Comparison of ENCODE assay signal across 8 cellular contexts in the genomic region with DNA sequence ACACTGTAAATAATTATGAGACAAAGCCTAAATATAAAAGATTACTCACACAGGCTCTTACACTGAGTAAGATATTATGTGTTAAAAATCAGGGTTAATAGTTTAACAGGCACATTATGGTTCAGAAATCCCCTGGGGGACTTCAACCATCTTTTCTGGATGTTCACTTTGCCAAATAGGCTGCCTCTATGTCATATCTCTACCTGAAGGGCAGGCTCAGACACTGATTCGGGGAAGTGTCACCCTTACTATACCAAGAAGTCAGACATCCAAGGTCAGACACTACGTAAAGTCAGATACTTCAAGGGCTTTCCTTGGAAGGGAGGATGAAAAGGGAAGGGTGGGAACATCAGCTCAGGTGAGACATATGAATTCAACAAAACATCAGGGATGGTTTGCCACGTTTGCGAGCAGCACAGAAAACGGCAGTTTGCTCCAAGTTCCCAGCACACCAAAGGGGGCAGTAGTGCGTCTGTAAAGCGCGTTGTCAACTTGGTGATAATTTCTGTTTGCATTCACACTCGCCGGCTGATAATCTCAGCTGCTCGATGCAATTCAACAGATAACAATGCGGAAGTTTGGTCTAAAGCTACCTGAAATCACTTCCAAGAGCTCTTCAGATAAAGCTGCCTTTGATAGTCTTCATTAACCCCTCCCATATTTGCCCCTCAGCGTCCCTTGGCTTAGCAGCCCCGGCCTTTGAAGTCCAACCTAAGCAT. TPM values are rescaled to one million over a fixed set of nuclear protein-coding genes. Genes with fewer than 3 reads are reported as not detected.
DNase-seq lines count a peak whose midpoint lies in the region; ATAC-seq and TF ChIP-seq lines count a peak whose summit lies in the region.

No MANE protein-coding gene starts in this region.

- H3K27me3 ChIP-seq in breast epithelium (no peaks in the 10 kb centered on the region), spleen (replicated peaks in 1 of 7) (no peaks in the 10 kb centered on the region)

- H3K36me3 ChIP-seq in breast epithelium (no peaks in the 10 kb centered on the region), spleen (no peaks in the 10 kb centered on the region)

- no peaks in the 10 kb centered on the region for H3K4me1 ChIP-seq in breast epithelium
- peaks cover 5 to 50% (median 41%) of the 10 kb centered on the region in 6 donors for H3K4me1 ChIP-seq in spleen

- H3K27ac ChIP-seq in breast epithelium (peak overlapping the region; percentile 93 to 95), spleen (peak overlapping the region; percentile 84 to 97 (median 93))

- peak; percentile 48 for ATAC-seq in HG02973 (IDR thresholded peaks at IDR 0.05; ENCODE audit: unreplicated experiment)

- peak; percentile 63 to 64 for DNase-seq in activated CD8-positive, alpha-beta memory T cell treated with anti-CD3 and anti-CD28 coated beads for 1 hour (ENCODE audit: extremely low read depth in 1 of 2, low read depth in 1 of 2)
- no peak for DNase-seq in activated CD8-positive, alpha-beta memory T cell treated with anti-CD3 and anti-CD28 coated beads for 24 hours
- DNase-seq in NCI-H1930 (lab: John Stamatoyannopoulos, UW): peak; percentile 56 to 67
- peak; percentile 66 for DNase-seq in UCSD-AML1 (lab: John Stamatoyannopoulos, UW; ENCODE audit: unreplicated experiment)
- DNase-seq in breast epithelium (ENCODE audit: low spot score in 2 of 2): peak; percentile 60 to 69
- DNase-seq in iPS-NIHi7 (ENCODE audit: extremely low spot score): peak; percentile 78
- DNase-seq in spleen: peak; percentile 90

- H3K4me3 ChIP-seq in breast epithelium (peak overlapping the region; percentile 65 to 89 (median 75)), spleen (peak overlapping the region; percentile 53 to 75 (median 57))

- TF ChIP-seq CTCF in breast epithelium (IDR thresholded peaks at IDR 0.05) (peak; percentile 58 to 75 (median 68)), spleen (IDR thresholded peaks at IDR 0.05 in 8 of 11, conservative IDR thresholded peaks at IDR 0.05 in 3 of 11) (peak; percentile 72 to 89 (median 84))

- TF ChIP-seq POLR2A in breast epithelium (IDR thresholded peaks at IDR 0.05) (no peak), spleen (IDR thresholded peaks at IDR 0.05) (peak in 1 of 3 donors; percentile 5)

- intact Hi-C loops in breast epithelium (cut with DNase I; ENCODE audit: low total_unique reads): no loop called here
- intact Hi-C loops in spleen (cut with DNase I; ENCODE audit: low total_unique reads): loop anchor here (10.0 kb wide), 2 partner anchors 79 to 109 kb away; no protein-coding TSS in a partner anchor

- 3 to 5% (median 4%) methylated on average over 14 of the region's 14 CpGs for WGBS in spleen, 5 donors

- H3K9me3 ChIP-seq in breast epithelium (no peaks in the 10 kb centered on the region), spleen (no peaks in the 10 kb centered on the region)

RNA-seq across cellular contexts. Expression of a gene that starts 0.9 kb away (rescaled TPM):
- total RNA-seq in breast epithelium (10 to 100 TPM in 2 of 3 donors, 1 to 10 TPM in 1; 9.3 to 23.9 (median 13.1) TPM), spleen (10 to 100 TPM; 38.7 to 68.1 (median 48.7) TPM)
- 10 to 100 TPM; 13.2 to 15.9 (median 14.0) TPM for polyA plus RNA-seq in spleen
